7 cellular contexts compared by ENCODE assay signal in genomic region chr11:79340535-79340934, GRCh38.
"Had no signal": no experiment of that assay in that cellular context is flagged by ENCODE, and none has a peak within 500 bp of the region (broad histone marks: within the 10 kb centered on the region; RNA-seq: fewer than 3 reads in every experiment).

No MANE protein-coding gene starts in this region.

- H3K4me3 ChIP-seq: GM23338, K562 had no signal

- H3K27ac Mint-ChIP-seq: GM23338, H9, HFFc6 had no signal

- H3K4me3 Mint-ChIP-seq: GM23338, H9, HFFc6 had no signal

- ATAC-seq: GM23338, K562 had no signal

- DNase-seq: H9, HCEC 1CT, HFFc6, IMR-90, KG1 had no signal

- H3K9me3 Mint-ChIP-seq: GM23338, H9, HFFc6 had no signal
